8 cellular contexts compared by ENCODE assay signal in the genomic region with DNA sequence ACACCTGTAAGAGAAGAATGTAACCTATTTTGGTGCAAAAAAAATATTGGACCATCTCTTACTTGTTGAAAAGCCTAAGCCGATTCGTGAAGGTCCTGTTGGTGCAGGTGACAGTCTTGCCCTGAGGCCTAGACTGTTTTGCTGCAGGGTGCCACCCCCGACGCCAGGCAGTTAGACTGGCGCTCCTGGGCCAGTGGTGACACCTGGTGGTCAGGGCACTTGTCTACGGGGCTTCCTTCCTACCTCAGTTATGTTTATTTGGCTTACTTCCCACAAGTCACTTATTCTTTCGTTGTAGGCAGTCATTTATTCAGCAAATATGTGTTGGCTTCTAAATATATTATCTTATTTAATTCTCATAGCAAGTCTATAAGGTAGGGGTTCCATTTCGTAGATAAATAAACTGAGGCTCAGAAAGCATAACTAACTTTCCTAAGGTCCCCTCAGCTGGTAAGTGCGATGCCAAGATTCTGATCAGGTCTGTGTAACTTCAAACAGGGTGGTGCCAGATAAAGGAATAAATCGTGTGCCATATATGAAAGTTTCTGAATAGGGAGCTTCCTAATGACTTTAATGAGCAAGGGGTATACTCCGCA. TPM values are rescaled to one million over a fixed set of nuclear protein-coding genes. Genes with fewer than 3 reads are reported as not detected.
DNase-seq lines count a peak whose midpoint lies in the region; ATAC-seq and TF ChIP-seq lines count a peak whose summit lies in the region.

No MANE protein-coding gene starts in this region.

- no peak overlapping the region for H3K27ac Mint-ChIP-seq in nephron progenitor cell

- H3K9me3 Mint-ChIP-seq in nephron progenitor cell = no peaks in the 10 kb centered on the region

- ATAC-seq in GM19023 (IDR thresholded peaks at IDR 0.05; ENCODE audit: unreplicated experiment) (peak; percentile 35), HG03196 (IDR thresholded peaks at IDR 0.05; ENCODE audit: unreplicated experiment) (peak; percentile 46), thoracic aorta (ENCODE audit: insufficient number of reproducible peaks, low FRiP score, low read depth) (no peak)

- no peak overlapping the region for H3K4me3 Mint-ChIP-seq in nephron progenitor cell

- no peaks in the 10 kb centered on the region for H3K4me1 ChIP-seq in BE2C
- peaks cover 16 to 22% of the 10 kb centered on the region in 2 donors for H3K4me1 ChIP-seq in thoracic aorta (ENCODE audit: control insufficient read depth in 1 of 2, low read depth in 2 of 2)

- H3K9me3 ChIP-seq in BE2C (no peaks in the 10 kb centered on the region), thoracic aorta (no peaks in the 10 kb centered on the region)

- H3K4me3 ChIP-seq in BE2C (ENCODE audit: low read depth, low read length) (no peak overlapping the region), thoracic aorta (peak overlapping the region; percentile 92)

- no peaks in the 10 kb centered on the region for H3K36me3 ChIP-seq in BE2C
- H3K36me3 ChIP-seq in thoracic aorta = no peaks in the 10 kb centered on the region

- DNase-seq in BE2C = peak; percentile 71
- DNase-seq in NCI-H748 (lab: John Stamatoyannopoulos, UW; ENCODE audit: unreplicated experiment) = peak; percentile 85
- peak; percentile 82 to 88 for DNase-seq in activated CD4-positive, alpha-beta T cell treated with anti-CD3 and anti-CD28 coated beads, Interleukin-2, amount 50 U/mL, for 48 hours
- peak; percentile 66 for DNase-seq in effector CD8-positive, alpha-beta T cell (lab: John Stamatoyannopoulos, UW)
- DNase-seq in nephron progenitor cell = peak; percentile 55
- DNase-seq in thoracic aorta (ENCODE audit: low spot score) = no peak

- H3K27me3 Mint-ChIP-seq in nephron progenitor cell (ENCODE audit: low read depth, poor library complexity) = peaks cover 3% of the 10 kb centered on the region

- H3K27ac ChIP-seq in thoracic aorta = no peak overlapping the region

- TF ChIP-seq CTCF in BE2C (IDR thresholded peaks at IDR 0.05; ENCODE audit: low read depth, low read length) = peak; percentile 73
- peak; percentile 55 for TF ChIP-seq CTCF in nephron progenitor cell (IDR thresholded peaks at IDR 0.05)
- peak; percentile 25 for TF ChIP-seq CTCF in thoracic aorta (IDR thresholded peaks at IDR 0.05)

- H3K4me1 Mint-ChIP-seq in nephron progenitor cell = peaks cover 9% of the 10 kb centered on the region

- no peaks in the 10 kb centered on the region for H3K36me3 Mint-ChIP-seq in nephron progenitor cell (ENCODE audit: low read depth)

- H3K27me3 ChIP-seq in BE2C (no peaks in the 10 kb centered on the region), thoracic aorta (replicated peaks; ENCODE audit: insufficient read depth) (no peaks in the 10 kb centered on the region)

RNA-seq across cellular contexts. Expression of a gene that starts 1.9 kb away (rescaled TPM):
- polyA plus RNA-seq in BE2C (2012; ENCODE audit: insufficient read depth, insufficient read length, low read depth) = 0.39 TPM
- 10 to 100 TPM; 13.5 to 15.0 TPM for total RNA-seq in thoracic aorta
